ENCODE assay signal across 13 cellular contexts in the genomic region with DNA sequence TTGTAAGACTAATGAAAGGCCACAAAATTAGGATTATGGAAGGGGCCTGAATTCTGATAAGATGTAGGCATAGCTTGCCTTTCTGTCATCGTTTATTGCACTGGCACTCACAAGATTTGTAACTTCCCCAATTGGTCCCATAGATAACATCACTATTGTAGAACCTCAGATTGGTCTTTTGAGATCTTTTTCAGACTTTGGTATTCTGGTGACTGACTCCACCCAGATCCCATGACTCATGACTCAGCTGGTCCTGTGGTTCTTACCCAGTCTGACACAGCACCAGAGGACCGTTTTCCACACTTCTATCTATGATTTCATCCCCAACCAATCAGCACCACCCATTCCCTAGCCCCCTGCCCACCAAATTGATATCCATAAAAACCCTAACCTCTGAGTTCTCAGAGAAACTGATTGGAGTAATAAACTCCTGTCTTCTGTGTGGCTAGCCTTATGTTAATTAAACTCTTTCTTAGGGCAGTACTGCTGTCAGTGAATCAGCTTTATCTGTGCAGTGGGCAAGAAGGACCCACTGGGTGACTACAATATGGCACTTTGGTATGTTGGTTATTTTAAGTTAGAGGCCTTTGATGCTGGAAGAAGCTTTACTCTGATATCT. TPM values are rescaled to one million over a fixed set of nuclear protein-coding genes. Genes with fewer than 3 reads are reported as not detected.
DNase-seq lines count a peak whose midpoint lies in the region; ATAC-seq and TF ChIP-seq lines count a peak whose summit lies in the region.
"Had no signal": no experiment of that assay in that cellular context is flagged by ENCODE, and none has a peak within 500 bp of the region (broad histone marks: within the 10 kb centered on the region; RNA-seq: fewer than 3 reads in every experiment).

No MANE protein-coding gene starts in this region.

- no peak overlapping the region for H3K4me3 Mint-ChIP-seq in activated CD8-positive, alpha-beta T cell treated with anti-CD3 and anti-CD28 coated beads for 36 hours

- TF ChIP-seq CTCF in activated CD8-positive, alpha-beta T cell treated with anti-CD3 and anti-CD28 coated beads for 36 hours (IDR thresholded peaks at IDR 0.05), result no peak
- TF ChIP-seq CTCF in WERI-Rb-1 (IDR thresholded peaks at IDR 0.05; ENCODE audit: low read depth, low read length), result no peak

- no peaks in the 10 kb centered on the region for H3K36me3 ChIP-seq in WERI-Rb-1
- H3K36me3 ChIP-seq: ovary, vagina had no signal

- intact Hi-C loops in activated CD8-positive, alpha-beta T cell treated with anti-CD3 and anti-CD28 coated beads for 36 hours (cut with micrococcal nuclease), result no loop called here

- no peak overlapping the region for H3K27ac ChIP-seq in WERI-Rb-1
- H3K27ac ChIP-seq: ovary, vagina had no signal

- CTCF ChIA-PET in activated CD8-positive, alpha-beta T cell treated with anti-CD3 and anti-CD28 coated beads for 36 hours (lab: Charles Lee), result interaction anchor here (0.8 to 3.9 kb wide), 3 partner anchors 9 to 74 kb away, joined by 3 to 22 read pairs (median 6); no protein-coding TSS in a partner anchor

- DNase-seq in AG20443 (ENCODE audit: low spot score) (peak; percentile 76), hepatic stellate cell (ENCODE audit: low spot score) (peak; percentile 51), NCI-H1105 (lab: John Stamatoyannopoulos, UW) (no peak), WERI-Rb-1 (no peak)
- peak; percentile 21 for DNase-seq in activated CD8-positive, alpha-beta T cell treated with anti-CD3 and anti-CD28 coated beads for 36 hours
- DNase-seq: cortex of kidney, NCI-H1694 treated with DMSO at 0.1 percent for 48 hours had no signal

- no peak overlapping the region for H3K27ac Mint-ChIP-seq in activated CD8-positive, alpha-beta T cell treated with anti-CD3 and anti-CD28 coated beads for 36 hours

- H3K36me3 Mint-ChIP-seq in activated CD8-positive, alpha-beta T cell treated with anti-CD3 and anti-CD28 coated beads for 36 hours (ENCODE audit: low read depth), result no peaks in the 10 kb centered on the region

- peak; percentile 33 for ATAC-seq in HG02798 (IDR thresholded peaks at IDR 0.05; ENCODE audit: poor library complexity, unreplicated experiment)
- no peak for ATAC-seq in activated CD8-positive, alpha-beta T cell treated with anti-CD3 and anti-CD28 coated beads for 36 hours
- no peak for ATAC-seq in HG03139 (IDR thresholded peaks at IDR 0.05; ENCODE audit: unreplicated experiment)
- ATAC-seq in HG03432 (IDR thresholded peaks at IDR 0.05; ENCODE audit: unreplicated experiment), result no peak
- ATAC-seq: Right ventricle myocardium inferior had no signal

- H3K4me3 ChIP-seq in WERI-Rb-1 (ENCODE audit: low read depth, low read length), result no peak overlapping the region
- H3K4me3 ChIP-seq: ovary, vagina had no signal

- no peaks in the 10 kb centered on the region for H3K9me3 ChIP-seq in WERI-Rb-1 (ENCODE audit: severe bottlenecking)
- H3K9me3 ChIP-seq: ovary, vagina had no signal

- peaks cover 4% of the 10 kb centered on the region for H3K27me3 Mint-ChIP-seq in activated CD8-positive, alpha-beta T cell treated with anti-CD3 and anti-CD28 coated beads for 36 hours

- no peaks in the 10 kb centered on the region for H3K4me1 Mint-ChIP-seq in activated CD8-positive, alpha-beta T cell treated with anti-CD3 and anti-CD28 coated beads for 36 hours (ENCODE audit: low read depth)

- POLR2A ChIA-PET in activated CD8-positive, alpha-beta T cell treated with anti-CD3 and anti-CD28 coated beads for 36 hours (lab: Charles Lee), result interaction anchor here (1.3 kb wide), 1 partner anchor 9 kb away, joined by 3 read pairs; no protein-coding TSS in a partner anchor

- no peaks in the 10 kb centered on the region for H3K9me3 Mint-ChIP-seq in activated CD8-positive, alpha-beta T cell treated with anti-CD3 and anti-CD28 coated beads for 36 hours

- H3K27me3 ChIP-seq in WERI-Rb-1 (ENCODE audit: insufficient read depth, low read depth, severe bottlenecking), result no peaks in the 10 kb centered on the region
- H3K27me3 ChIP-seq: ovary, vagina had no signal

RNA-seq across cellular contexts. Expression of a gene that starts 13.8 kb away (rescaled TPM):
- total RNA-seq in activated CD8-positive, alpha-beta T cell treated with anti-CD3 and anti-CD28 coated beads for 36 hours, result 100 to 1,000 TPM; 154 to 160 TPM

RNA-seq across cellular contexts. Expression of a gene that starts 29.7 kb away (rescaled TPM):
- total RNA-seq in activated CD8-positive, alpha-beta T cell treated with anti-CD3 and anti-CD28 coated beads for 36 hours, result not detected
- total RNA-seq: Right ventricle myocardium inferior had no signal

RNA-seq across cellular contexts. Expression of a gene that starts 30.4 kb away (rescaled TPM):
- total RNA-seq in activated CD8-positive, alpha-beta T cell treated with anti-CD3 and anti-CD28 coated beads for 36 hours, result under 1 TPM; 0.27 to 0.51 TPM

Comparison
In these comparisons a context has a peak if more than half of its experiments do, and no peak if none do; other contexts are left out.
1. DNase-seq: peak in AG20443 (single experiment), activated CD8-positive, alpha-beta T cell treated with anti-CD3 and anti-CD28 coated beads for 36 hours (single experiment) and hepatic stellate cell (single experiment); none in NCI-H1105 (single experiment) and WERI-Rb-1 (single experiment).